Comparison of ENCODE assay signal across 19 cellular contexts in genomic region chr19:47480658-47481057, GRCh38. TPM values are rescaled to one million over a fixed set of nuclear protein-coding genes. Genes with fewer than 3 reads are reported as not detected.
DNase-seq lines count a peak whose midpoint lies in the region; ATAC-seq, FAIRE-seq and TF ChIP-seq lines count a peak whose summit lies in the region.
"Had no signal": no experiment of that assay in that cellular context is flagged by ENCODE, and none has a peak within 500 bp of the region (broad histone marks: within the 10 kb centered on the region; RNA-seq: fewer than 3 reads in every experiment).

No MANE protein-coding gene starts in this region.

- H2AK5ac ChIP-seq in H1 (ENCODE audit: low read depth, low read length), result no peak overlapping the region

- no peak overlapping the region for H2BK5ac ChIP-seq in H1 (ENCODE audit: low read depth, low read length)

- peaks cover 18% of the 10 kb centered on the region for H3K4me1 Mint-ChIP-seq in activated naive CD4-positive, alpha-beta T cell treated with anti-CD3 and anti-CD28 coated beads, Interleukin-2, amount 50 U/mL, for 24 hours
- H3K4me1 Mint-ChIP-seq in activated naive CD4-positive, alpha-beta T cell treated with anti-CD3 and anti-CD28 coated beads, Interleukin-2, amount 10 ng/mL, durations not matched to agents 7 days and 5 days, result peaks cover 26% of the 10 kb centered on the region
- H3K4me1 Mint-ChIP-seq in nephron progenitor cell, result peaks cover 30% of the 10 kb centered on the region

- no peaks in the 10 kb centered on the region for H3K36me3 Mint-ChIP-seq in activated naive CD4-positive, alpha-beta T cell treated with anti-CD3 and anti-CD28 coated beads, Interleukin-2, amount 50 U/mL, for 24 hours
- H3K36me3 Mint-ChIP-seq in activated naive CD4-positive, alpha-beta T cell treated with anti-CD3 and anti-CD28 coated beads, Interleukin-2, amount 10 ng/mL, durations not matched to agents 7 days and 5 days, result peaks cover 4% of the 10 kb centered on the region
- peaks cover 4% of the 10 kb centered on the region for H3K36me3 Mint-ChIP-seq in nephron progenitor cell (ENCODE audit: low read depth)

- no peak for TF ChIP-seq POLR2A in H1 (IDR thresholded peaks at IDR 0.05; ENCODE audit: control extremely low read depth in 1 of 2, low read depth in 2 of 2, low read length in 2 of 2)

- no peak overlapping the region for H3K9ac ChIP-seq in H1 (replicated peaks in 1 of 4; ENCODE audit: extremely low read depth in 1 of 4, low read depth in 3 of 4, low read length in 3 of 4)
- H3K9ac ChIP-seq: GM23248 had no signal

- H3K27me3 ChIP-seq in H1 (replicated peaks in 1 of 4; ENCODE audit: control insufficient read depth in 3 of 4, extremely low read depth in 1 of 4, insufficient read depth in 3 of 4, low read length in 3 of 4), result no peaks in the 10 kb centered on the region
- H3K27me3 ChIP-seq: BE2C had no signal

- FAIRE-seq in H1 (lab: Jason Lieb, UNC), result no peak
- FAIRE-seq: G401.6 had no signal

- no peak overlapping the region for H3K56ac ChIP-seq in H1 (replicated peaks; ENCODE audit: insufficient read length, low read depth, low read length)

- H3K4me3 ChIP-seq in H1 (ENCODE audit: extremely low read depth in 1 of 4, insufficient read depth in 2 of 4, low read depth in 3 of 4, low read length in 4 of 4), result peak overlapping the region in 3 of 4 experiments; percentile 37 to 72 (median 45); a peak in 4 of 8 replicates
- H3K4me3 ChIP-seq: GM23248 had no signal

- no peak overlapping the region for H4K5ac ChIP-seq in H1 (ENCODE audit: insufficient read length, low read depth, low read length)

- H3K4ac ChIP-seq in H1 (replicated peaks; ENCODE audit: insufficient read length, low read depth, low read length), result no peak overlapping the region

- no peak overlapping the region for H2BK20ac ChIP-seq in H1 (ENCODE audit: low read length)

- no peak for TF ChIP-seq RAD21 in H1 (IDR thresholded peaks at IDR 0.05 in 1 of 2, conservative IDR thresholded peaks at IDR 0.05 in 1 of 2; ENCODE audit: low read depth in 2 of 2, low read length in 2 of 2)

- H2BK15ac ChIP-seq in H1 (ENCODE audit: low read length), result no peak overlapping the region

- TF ChIP-seq CTCF in H1 (IDR thresholded peaks at IDR 0.05; ENCODE audit: control extremely low read depth in 1 of 3, insufficient read depth in 1 of 3, low read depth in 1 of 3, low read length in 3 of 3), result no peak
- no peak for TF ChIP-seq CTCF in nephron progenitor cell (IDR thresholded peaks at IDR 0.05)

- peak overlapping the region; percentile 51 for H3K27ac Mint-ChIP-seq in activated naive CD4-positive, alpha-beta T cell treated with anti-CD3 and anti-CD28 coated beads, Interleukin-2, amount 50 U/mL, for 24 hours
- H3K27ac Mint-ChIP-seq in activated naive CD4-positive, alpha-beta T cell treated with anti-CD3 and anti-CD28 coated beads, Interleukin-2, amount 10 ng/mL, durations not matched to agents 7 days and 5 days, result no peak overlapping the region
- H3K27ac Mint-ChIP-seq in nephron progenitor cell, result no peak overlapping the region
- H3K27ac Mint-ChIP-seq: CD4-positive, alpha-beta memory T cell had no signal

- no peak for ATAC-seq in HG03378 (IDR thresholded peaks at IDR 0.05; ENCODE audit: unreplicated experiment)
- no peak for ATAC-seq in GM21825 (IDR thresholded peaks at IDR 0.05; ENCODE audit: unreplicated experiment)

- peaks cover 0 to 4% (median 0%) of the 10 kb centered on the region in 4 experiments; a peak in 2 of 8 replicates for H3K36me3 ChIP-seq in H1 (ENCODE audit: control insufficient read depth in 2 of 4, insufficient read depth in 4 of 4, low read length in 3 of 4)
- H3K36me3 ChIP-seq: BE2C had no signal

- no peaks in the 10 kb centered on the region for H3K27me3 Mint-ChIP-seq in activated naive CD4-positive, alpha-beta T cell treated with anti-CD3 and anti-CD28 coated beads, Interleukin-2, amount 50 U/mL, for 24 hours
- peaks cover 15% of the 10 kb centered on the region for H3K27me3 Mint-ChIP-seq in activated naive CD4-positive, alpha-beta T cell treated with anti-CD3 and anti-CD28 coated beads, Interleukin-2, amount 10 ng/mL, durations not matched to agents 7 days and 5 days
- peaks cover 61% of the 10 kb centered on the region for H3K27me3 Mint-ChIP-seq in nephron progenitor cell (ENCODE audit: low read depth, poor library complexity)
- H3K27me3 Mint-ChIP-seq: CD4-positive, alpha-beta memory T cell had no signal

- POLR2A ChIA-PET in H1 (lab: Charles Lee; ENCODE audit: partially characterized antibody), result interaction anchor here (1.0 to 2.9 kb wide), 6 partner anchors 9 to 52 kb away, joined by 3 to 11 read pairs (median 4); partner anchors contain the start of gene SLC8A2

- no peaks in the 10 kb centered on the region for H3K9me3 ChIP-seq in H1 (ENCODE audit: insufficient read depth in 2 of 2, low read depth in 1 of 2, low read length in 1 of 2)
- H3K9me3 ChIP-seq: BE2C had no signal

- H2BK12ac ChIP-seq in H1 (ENCODE audit: low read depth, low read length), result no peak overlapping the region

- no peaks in the 10 kb centered on the region for H3K79me1 ChIP-seq in H1 (ENCODE audit: low read depth, low read length)

- TF ChIP-seq EP300 in H1 (IDR thresholded peaks at IDR 0.05; ENCODE audit: borderline replicate concordance in 1 of 2, low read depth in 2 of 2, low read length in 2 of 2), result no peak

- H3K79me2 ChIP-seq in H1 (ENCODE audit: control insufficient read depth in 1 of 2, insufficient read depth in 2 of 2, low read length in 2 of 2), result no peaks in the 10 kb centered on the region

- no peak for DNase-seq in activated naive CD4-positive, alpha-beta T cell treated with anti-CD3 and anti-CD28 coated beads, Interleukin-2, amount 10 ng/mL, durations not matched to agents 7 days and 5 days
- DNase-seq in H1 (ENCODE audit: low read depth in 1 of 2, low spot score in 2 of 2) (no peak), nephron progenitor cell (no peak), epidermal melanocyte (ENCODE audit: insufficient read length, low spot score) (no peak), EL (no peak)
- DNase-seq: 8988T; BE2C; Calu3; CD4-positive, alpha-beta memory T cell; DMS79; GM23248; NCI-H187; NCI-H446; NCI-H774; RPMI8226 had no signal

- H3K4me2 ChIP-seq in H1 (ENCODE audit: insufficient read depth in 1 of 2, low read depth in 2 of 2, low read length in 2 of 2), result peak overlapping the region; percentile 62 to 85

- CTCF ChIA-PET in activated naive CD4-positive, alpha-beta T cell treated with anti-CD3 and anti-CD28 coated beads, Interleukin-2, amount 10 ng/mL, durations not matched to agents 7 days and 5 days (lab: Charles Lee), result no interaction called here
- CTCF ChIA-PET in H1 (lab: Charles Lee; ENCODE audit: partially characterized antibody), result interaction anchor here (0.6 to 11.5 kb wide), 6 partner anchors 11 to 227 kb away, joined by 3 to 80 read pairs (median 6); no protein-coding TSS in a partner anchor

- H3K9me3 Mint-ChIP-seq in activated naive CD4-positive, alpha-beta T cell treated with anti-CD3 and anti-CD28 coated beads, Interleukin-2, amount 50 U/mL, for 24 hours, result no peaks in the 10 kb centered on the region
- no peaks in the 10 kb centered on the region for H3K9me3 Mint-ChIP-seq in activated naive CD4-positive, alpha-beta T cell treated with anti-CD3 and anti-CD28 coated beads, Interleukin-2, amount 10 ng/mL, durations not matched to agents 7 days and 5 days
- H3K9me3 Mint-ChIP-seq in nephron progenitor cell, result peaks cover 8% of the 10 kb centered on the region

- H3K27ac ChIP-seq in H1 (ENCODE audit: low read depth, low read length), result no peak overlapping the region
- H3K27ac ChIP-seq: GM23248 had no signal

- no peak overlapping the region for H2AFZ ChIP-seq in H1 (ENCODE audit: low read length)
- H2AFZ ChIP-seq: GM23248 had no signal

- H3K23me2 ChIP-seq in H1 (ENCODE audit: low read depth, low read length), result peaks cover 11% of the 10 kb centered on the region

- H4K91ac ChIP-seq in H1 (replicated peaks; ENCODE audit: insufficient read length, low read length), result no peak overlapping the region

- H3K4me1 ChIP-seq in H1 (replicated peaks in 1 of 4; ENCODE audit: control insufficient read depth in 3 of 4, insufficient read depth in 4 of 4, low read length in 3 of 4), result peaks cover 0 to 8% (median 3%) of the 10 kb centered on the region in 4 experiments; a peak in 2 of 7 replicates
- H3K4me1 ChIP-seq: BE2C had no signal

- H4K8ac ChIP-seq in H1 (ENCODE audit: extremely low read depth, insufficient read depth, low read length), result no peak overlapping the region

- H2BK120ac ChIP-seq in H1 (replicated peaks; ENCODE audit: low read depth, low read length), result no peak overlapping the region

- WGBS in H1 (ENCODE audit: extremely low coverage in 1 of 2, insufficient coverage in 1 of 2, insufficient read length in 1 of 2, insufficient replicate concordance in 2 of 2, low coverage in 1 of 2, low lambda C conversion rate in 2 of 2, missing lambda C conversion rate in 1 of 2), 2 experiments, result 79% methylated on average over 16 of the region's 16 CpGs; no CpG with 5 or more reads in 1 of the 2 experiments

- H3K23ac ChIP-seq in H1 (ENCODE audit: insufficient read length), result no peak overlapping the region

- no peak overlapping the region for H3K14ac ChIP-seq in H1 (ENCODE audit: insufficient read length)

- H3K18ac ChIP-seq in H1 (ENCODE audit: extremely low read depth, low read length), result no peak overlapping the region; the same call in 1 of the 2 replicates

- no peak overlapping the region for H3K4me3 Mint-ChIP-seq in activated naive CD4-positive, alpha-beta T cell treated with anti-CD3 and anti-CD28 coated beads, Interleukin-2, amount 50 U/mL, for 24 hours
- no peak overlapping the region for H3K4me3 Mint-ChIP-seq in activated naive CD4-positive, alpha-beta T cell treated with anti-CD3 and anti-CD28 coated beads, Interleukin-2, amount 10 ng/mL, durations not matched to agents 7 days and 5 days
- H3K4me3 Mint-ChIP-seq in nephron progenitor cell, result peak overlapping the region; percentile 34
- H3K4me3 Mint-ChIP-seq: CD4-positive, alpha-beta memory T cell had no signal

- H4K20me1 ChIP-seq in H1 (replicated peaks in 1 of 2; ENCODE audit: control insufficient read depth in 1 of 2, insufficient read depth in 2 of 2, low read length in 2 of 2), result peaks cover 0 to 2% of the 10 kb centered on the region in 2 experiments

RNA-seq across cellular contexts. Expression of gene KPTN, which starts 3.4 kb away (rescaled TPM):
- total RNA-seq in H1 (2021; fragmentation: NEBNext Ultra II Directional; extraction: Animal tissue kit (Norgen Biotek cat#: 25700)), result 23.6 and 28.0 TPM in 2 replicates
- 31.3 and 45.2 TPM in 2 replicates for polyA plus RNA-seq in H1 (2011; rRNA removed)
- 29.4 TPM for polyA plus RNA-seq in H1 (2011; cell fraction: cytosol; rRNA removed)
- polyA plus RNA-seq in H1 (2011; cell fraction: nucleus; rRNA removed), result 57.8 TPM
- polyA plus RNA-seq in H1 (2012, experiment 1 of 2), result 22.6 to 33.3 TPM (median 31.1 TPM) in 4 replicates
- polyA plus RNA-seq in H1 (2012, experiment 2 of 2), result 27.0 TPM
- polyA plus RNA-seq in H1 (2013, experiment 1 of 2), result 24.6 TPM
- polyA plus RNA-seq in H1 (2013, experiment 2 of 2), result 23.7 TPM
- polyA minus RNA-seq in H1 (2011; rRNA and poly(A)+ RNA removed), result 14.6 and 16.5 TPM in 2 replicates
- polyA minus RNA-seq in H1 (2011; cell fraction: cytosol; rRNA and poly(A)+ RNA removed), result 6.9 TPM
- polyA minus RNA-seq in H1 (2011; cell fraction: nucleus; rRNA and poly(A)+ RNA removed), result 9.3 TPM

RNA-seq across cellular contexts. Expression of gene SLC8A2, which starts 9.0 kb away (rescaled TPM):
- 7.3 and 8.3 TPM in 2 replicates for total RNA-seq in H1 (2021; fragmentation: NEBNext Ultra II Directional; extraction: Animal tissue kit (Norgen Biotek cat#: 25700))
- polyA plus RNA-seq in H1 (2011; rRNA removed), result 12.4 and 15.7 TPM in 2 replicates
- polyA plus RNA-seq in H1 (2011; cell fraction: cytosol; rRNA removed), result 9.3 TPM
- polyA plus RNA-seq in H1 (2011; cell fraction: nucleus; rRNA removed), result 16.6 TPM
- 7.1 to 14.9 TPM (median 11.4 TPM) in 4 replicates for polyA plus RNA-seq in H1 (2012, experiment 1 of 2)
- 6.9 TPM for polyA plus RNA-seq in H1 (2012, experiment 2 of 2)
- 6.6 TPM for polyA plus RNA-seq in H1 (2013, experiment 1 of 2)
- polyA plus RNA-seq in H1 (2013, experiment 2 of 2), result 6.1 TPM
- polyA minus RNA-seq in H1 (2011; rRNA and poly(A)+ RNA removed), result 27.9 and 30.5 TPM in 2 replicates
- polyA minus RNA-seq in H1 (2011; cell fraction: cytosol; rRNA and poly(A)+ RNA removed), result 12.6 TPM
- polyA minus RNA-seq in H1 (2011; cell fraction: nucleus; rRNA and poly(A)+ RNA removed), result 9.7 TPM
- total RNA-seq: CD4-positive, alpha-beta memory T cell; GM23248 had no signal
- polyA plus RNA-seq: CD4-positive, alpha-beta memory T cell; GM23248 had no signal

RNA-seq across cellular contexts. Expression of gene NAPA, which starts 34.2 kb away (rescaled TPM):
- 58.3 and 58.5 TPM in 2 replicates for total RNA-seq in H1 (2021; fragmentation: NEBNext Ultra II Directional; extraction: Animal tissue kit (Norgen Biotek cat#: 25700))
- 78.2 and 101 TPM in 2 replicates for polyA plus RNA-seq in H1 (2011; rRNA removed)
- 70.6 TPM for polyA plus RNA-seq in H1 (2011; cell fraction: cytosol; rRNA removed)
- 77.1 TPM for polyA plus RNA-seq in H1 (2011; cell fraction: nucleus; rRNA removed)
- 53.3 to 67.3 TPM (median 65.3 TPM) in 4 replicates for polyA plus RNA-seq in H1 (2012, experiment 1 of 2)
- 95.9 TPM for polyA plus RNA-seq in H1 (2012, experiment 2 of 2)
- 52.3 TPM for polyA plus RNA-seq in H1 (2013, experiment 1 of 2)
- 52.2 TPM for polyA plus RNA-seq in H1 (2013, experiment 2 of 2)
- polyA minus RNA-seq in H1 (2011; rRNA and poly(A)+ RNA removed), result 106 and 112 TPM in 2 replicates
- polyA minus RNA-seq in H1 (2011; cell fraction: cytosol; rRNA and poly(A)+ RNA removed), result 84.4 TPM
- 38.2 TPM for polyA minus RNA-seq in H1 (2011; cell fraction: nucleus; rRNA and poly(A)+ RNA removed)
